1 cellular context compared by ENCODE assay signal in genomic region chr13:33678084-33678483, GRCh38.
TF ChIP-seq lines count a peak whose summit lies in the region.

No MANE protein-coding gene starts in this region.

TF ChIP-seq in liver, 16 proteins besides CTCF, POLR2A, EP300 and RAD21 (continued from another document):
- TF ChIP-seq ZBTB33 (IDR thresholded peaks at IDR 0.05) (no peak), RXRA (IDR thresholded peaks at IDR 0.05) (no peak)
